Comparison of ENCODE assay signal across 8 cellular contexts in genomic region chr17:3893003-3893719, GRCh38. TPM values are rescaled to one million over a fixed set of nuclear protein-coding genes. Genes with fewer than 3 reads are reported as not detected.
A peak's percentile ranks its signal among the peaks of the same experiment; 100 is the strongest.
DNase-seq lines count a peak whose midpoint lies in the region; ATAC-seq and TF ChIP-seq lines count a peak whose summit lies in the region.

Gene CAMKK1 (minus strand): TSS chr17:3893053. CDS start chr17:3885687, 7,366 bp downstream.

- DNase-seq in AG09309 (ENCODE audit: low read depth) (no peak), NCI-H446 treated with DMSO at 0.1 percent for 48 hours (lab: John Stamatoyannopoulos, UW) (peak; percentile 68), colonic mucosa (peak; percentile 92), left lung (peak; percentile 92 to 96)
- peak; percentile 92 for DNase-seq in activated CD4-positive, alpha-beta T cell treated with anti-CD3 and anti-CD28 coated beads for 48 hours
- peak; percentile 79 for DNase-seq in stimulated activated CD4-positive, alpha-beta T cell treated with anti-CD3 and anti-CD28 coated beads, Interleukin-2, amount 100 ng/mL, for 4 hours (ENCODE audit: low read depth)

- TF ChIP-seq CTCF in AG09309 (IDR thresholded peaks at IDR 0.05; ENCODE audit: control insufficient read depth, insufficient read depth, low read depth, low read length, missing control alignments), result no peak
- TF ChIP-seq CTCF in colonic mucosa (IDR thresholded peaks at IDR 0.05), result no peak
- TF ChIP-seq CTCF in left lung (IDR thresholded peaks at IDR 0.05), result no peak

- H3K4me1 ChIP-seq in colonic mucosa, result peaks cover 34% of the 10 kb centered on the region
- peaks cover 32 to 73% of the 10 kb centered on the region in 2 donors for H3K4me1 ChIP-seq in left lung

- intact Hi-C loops in colonic mucosa (cut with DNase I), result no loop called here
- intact Hi-C loops in left lung (cut with DNase I), result no loop called here

- peak within 1 kb of the TSS; percentile 61 for H3K4me3 ChIP-seq in AG09309 (ENCODE audit: control insufficient read depth, low read depth, low read length)
- H3K4me3 ChIP-seq in colonic mucosa, result peak within 1 kb of the TSS; percentile 85
- H3K4me3 ChIP-seq in left lung, result peak within 1 kb of the TSS; percentile 65 to 91

- H3K9ac ChIP-seq in colonic mucosa (ENCODE audit: low read depth in 2 of 2, low read length in 2 of 2), result peak within 1 kb of the TSS; percentile 72 to 88

- H3K36me3 ChIP-seq in colonic mucosa (no peaks in the 10 kb centered on the region), left lung (peaks cover 0 to 12% of the 10 kb centered on the region in 2 donors)

- H3K9me3 ChIP-seq in colonic mucosa (no peaks in the 10 kb centered on the region), left lung (no peaks in the 10 kb centered on the region)

- ATAC-seq in GM18907 (IDR thresholded peaks at IDR 0.05; ENCODE audit: unreplicated experiment) (peak; percentile 78), HG03135 (IDR thresholded peaks at IDR 0.05; ENCODE audit: unreplicated experiment) (peak; percentile 84), left lung (peak; percentile 82)

- H3K27me3 ChIP-seq in colonic mucosa, result no peaks in the 10 kb centered on the region
- H3K27me3 ChIP-seq in left lung, result no peaks in the 10 kb centered on the region

- H3K27ac ChIP-seq in colonic mucosa (peak within 1 kb of the TSS; percentile 91), left lung (peak within 1 kb of the TSS; percentile 75 to 87)

RNA-seq across cellular contexts. Expression of gene CAMKK1, which starts in this region (rescaled TPM):
- 1 to 10 TPM; 3.6 to 7.2 TPM for total RNA-seq in colonic mucosa
- total RNA-seq in left lung, result 10 to 100 TPM in 1 of 2 donors, 1 to 10 TPM in 1; 3.9 to 13.4 TPM
